In the genomic region with DNA sequence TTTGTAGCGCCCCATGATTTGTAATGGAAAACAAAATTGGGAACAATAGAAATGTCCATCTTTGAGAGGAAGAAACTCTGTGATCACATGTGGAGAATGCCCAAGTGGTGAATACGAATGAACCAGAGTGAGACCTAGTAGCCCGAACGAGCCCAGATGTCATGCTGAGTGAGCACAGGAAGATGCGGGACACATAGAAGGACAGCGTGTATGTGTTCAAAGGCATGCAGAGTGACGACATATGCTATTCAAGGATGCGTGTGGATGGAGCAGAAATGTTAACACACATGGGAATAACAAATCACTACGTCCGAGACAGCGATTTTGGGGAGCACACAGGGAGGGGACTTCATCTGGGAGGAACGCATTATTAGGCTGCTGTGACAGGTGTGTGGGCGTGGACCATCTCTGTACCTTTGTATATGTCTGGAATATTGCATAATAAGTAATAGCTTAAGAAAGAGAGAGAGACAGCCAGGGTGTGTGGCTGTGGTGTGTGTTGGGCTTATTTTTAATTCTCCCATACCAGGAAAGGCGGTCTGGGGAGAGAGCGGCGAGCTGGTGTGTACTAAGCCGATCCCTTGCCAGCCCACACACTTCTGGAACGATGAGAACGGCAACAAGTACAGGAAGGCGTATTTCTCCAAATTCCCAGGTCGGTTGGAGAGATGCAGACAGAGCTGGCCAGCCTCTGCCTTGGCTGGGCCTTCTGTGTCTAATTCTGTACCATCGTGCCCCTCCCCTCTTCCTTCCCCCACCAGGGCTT, we compare ENCODE assay signal across 24 cellular contexts. TPM values are rescaled to one million over a fixed set of nuclear protein-coding genes. Genes with fewer than 3 reads are reported as not detected.
DNase-seq lines count a peak whose midpoint lies in the region; ATAC-seq and TF ChIP-seq lines count a peak whose summit lies in the region.
"Had no signal": no experiment of that assay in that cellular context is flagged by ENCODE, and none has a peak within 500 bp of the region (broad histone marks: within the 10 kb centered on the region; RNA-seq: fewer than 3 reads in every experiment).

No MANE protein-coding gene starts in this region.

- intact Hi-C loops in ascending aorta (cut with DNase I): no loop called here
- intact Hi-C loops in Right ventricle myocardium superior (cut with DNase I): no loop called here
- intact Hi-C loops in activated T-helper 1 cell treated with anti-CD3 and anti-CD28 coated beads, Interleukin-12 subunit alpha, Interleukin-12 subunit beta, Interleukin-2, Interleukin-4 antibody, amounts not matched to agents 30 ng/mL and 10 ng/mL and 1 ng/mL, durations not matched to agents 14 hours and 24 hours and 36 hours (cut with micrococcal nuclease): no loop called here

- H3K4me3 ChIP-seq in ascending aorta: peak overlapping the region in 1 of 2 donors; percentile 32
- H3K4me3 ChIP-seq in HAP-1: no peak overlapping the region
- H3K4me3 ChIP-seq: body of pancreas, left lung, tibial nerve had no signal

- no peaks in the 10 kb centered on the region for H3K27me3 ChIP-seq in ascending aorta
- no peaks in the 10 kb centered on the region for H3K27me3 ChIP-seq in HAP-1 (ENCODE audit: low read depth)
- H3K27me3 ChIP-seq: body of pancreas, left lung, tibial nerve had no signal

- H3K27me3 Mint-ChIP-seq in activated T-helper 1 cell treated with anti-CD3 and anti-CD28 coated beads, Interleukin-12 subunit alpha, Interleukin-12 subunit beta, Interleukin-2, Interleukin-4 antibody, amounts not matched to agents 30 ng/mL and 10 ng/mL and 1 ng/mL, durations not matched to agents 14 hours and 24 hours and 36 hours (ENCODE audit: insufficient read depth): no peaks in the 10 kb centered on the region
- H3K27me3 Mint-ChIP-seq: naive thymus-derived CD8-positive, alpha-beta T cell; stimulated activated naive CD8-positive, alpha-beta T cell treated with anti-CD3 and anti-CD28 coated beads, Interleukin-15, Interleukin-2, amounts not matched to agents 100 ng/mL and 50 ng/mL, for 24 hours had no signal

- in situ Hi-C loops in HAP-1 (cut with MboI; ENCODE audit: low sequenced_read_pairs): no loop called here

- DNase-seq in ascending aorta (ENCODE audit: low spot score in 2 of 2): peak in 1 of 2 donors; percentile 15
- no peak for DNase-seq in Right ventricle myocardium superior
- peak; percentile 71 for DNase-seq in occipital lobe (lab: John Stamatoyannopoulos, UW)
- no peak for DNase-seq in NCI-H1694 treated with DMSO at 0.1 percent for 48 hours (lab: John Stamatoyannopoulos, UW)
- no peak for DNase-seq in HAP-1 (ENCODE audit: low spot score in 2 of 2)
- DNase-seq in activated T-helper 1 cell treated with anti-CD3 and anti-CD28 coated beads, Interleukin-12 subunit alpha, Interleukin-12 subunit beta, Interleukin-2, Interleukin-4 antibody, amounts not matched to agents 30 ng/mL and 10 ng/mL and 1 ng/mL, durations not matched to agents 14 hours and 24 hours and 36 hours (ENCODE audit: low spot score): no peak
- DNase-seq: activated CD4-positive, alpha-beta T cell treated with anti-CD3 and anti-CD28 coated beads, Interleukin-2, amount 50 U/mL, for 4 hours; activated T-cell treated with anti-CD3 and anti-CD28 coated beads, Interleukin-2, amount 50 U/mL, for 48 hours; body of pancreas; Kasumi-1; left lung; naive thymus-derived CD8-positive, alpha-beta T cell; NCI-H1417 treated with DMSO at 0.1 percent for 48 hours; NCI-H2081 treated with DMSO at 0.1 percent for 48 hours; PC-3; retina; stimulated activated CD4-positive, alpha-beta T cell treated with anti-CD3 and anti-CD28 coated beads, Interleukin-1b, Interleukin-23, amount 100 ng/mL, for 48 hours; T-helper 2 cell had no signal

- no peaks in the 10 kb centered on the region for H3K9me3 Mint-ChIP-seq in activated T-helper 1 cell treated with anti-CD3 and anti-CD28 coated beads, Interleukin-12 subunit alpha, Interleukin-12 subunit beta, Interleukin-2, Interleukin-4 antibody, amounts not matched to agents 30 ng/mL and 10 ng/mL and 1 ng/mL, durations not matched to agents 14 hours and 24 hours and 36 hours
- H3K9me3 Mint-ChIP-seq: naive thymus-derived CD8-positive, alpha-beta T cell; stimulated activated naive CD8-positive, alpha-beta T cell treated with anti-CD3 and anti-CD28 coated beads, Interleukin-15, Interleukin-2, amounts not matched to agents 100 ng/mL and 50 ng/mL, for 24 hours had no signal

- H3K9me3 ChIP-seq in ascending aorta (no peaks in the 10 kb centered on the region), HAP-1 (no peaks in the 10 kb centered on the region)
- H3K9me3 ChIP-seq: body of pancreas, left lung, tibial nerve had no signal

- H3K27ac ChIP-seq in ascending aorta (peak overlapping the region; percentile 50 to 59), temporal lobe (ENCODE audit: low read depth, low read length) (peak overlapping the region; percentile 82)
- H3K27ac ChIP-seq: body of pancreas, left lung, tibial nerve had no signal

- TF ChIP-seq CTCF in ascending aorta (IDR thresholded peaks at IDR 0.05): no peak

- H3K4me1 Mint-ChIP-seq in activated T-helper 1 cell treated with anti-CD3 and anti-CD28 coated beads, Interleukin-12 subunit alpha, Interleukin-12 subunit beta, Interleukin-2, Interleukin-4 antibody, amounts not matched to agents 30 ng/mL and 10 ng/mL and 1 ng/mL, durations not matched to agents 14 hours and 24 hours and 36 hours (ENCODE audit: low read depth): no peaks in the 10 kb centered on the region

- H3K36me3 ChIP-seq in ascending aorta (peaks cover 0 to 13% of the 10 kb centered on the region in 2 donors), HAP-1 (replicated peaks) (peaks cover 11% of the 10 kb centered on the region; the same call in 1 of the 2 replicates)

- H3K4me3 Mint-ChIP-seq in activated T-helper 1 cell treated with anti-CD3 and anti-CD28 coated beads, Interleukin-12 subunit alpha, Interleukin-12 subunit beta, Interleukin-2, Interleukin-4 antibody, amounts not matched to agents 30 ng/mL and 10 ng/mL and 1 ng/mL, durations not matched to agents 14 hours and 24 hours and 36 hours: no peak overlapping the region
- H3K4me3 Mint-ChIP-seq: naive thymus-derived CD8-positive, alpha-beta T cell; stimulated activated naive CD8-positive, alpha-beta T cell treated with anti-CD3 and anti-CD28 coated beads, Interleukin-15, Interleukin-2, amounts not matched to agents 100 ng/mL and 50 ng/mL, for 24 hours had no signal

- ATAC-seq in Right ventricle myocardium superior (ENCODE audit: poor library complexity) (peak; percentile 86), GM21526 (IDR thresholded peaks at IDR 0.05; ENCODE audit: low FRiP score, unreplicated experiment) (no peak)
- ATAC-seq: activated CD4-positive, CD25-positive, alpha-beta regulatory T cell treated with anti-CD3 and anti-CD28 coated beads, Interleukin-2, amount 50 U/mL, for 24 hours; body of pancreas; left lung; naive thymus-derived CD8-positive, alpha-beta T cell; PC-3; SK-N-SH treated with all-trans-retinoic acid at 6 μM for 48 hours had no signal

- H3K4me1 ChIP-seq in ascending aorta (no peaks in the 10 kb centered on the region), HAP-1 (no peaks in the 10 kb centered on the region)
- H3K4me1 ChIP-seq: tibial nerve had no signal

- peaks cover 4% of the 10 kb centered on the region for H3K36me3 Mint-ChIP-seq in activated T-helper 1 cell treated with anti-CD3 and anti-CD28 coated beads, Interleukin-12 subunit alpha, Interleukin-12 subunit beta, Interleukin-2, Interleukin-4 antibody, amounts not matched to agents 30 ng/mL and 10 ng/mL and 1 ng/mL, durations not matched to agents 14 hours and 24 hours and 36 hours (ENCODE audit: low read depth)

- no peak overlapping the region for H3K27ac Mint-ChIP-seq in activated T-helper 1 cell treated with anti-CD3 and anti-CD28 coated beads, Interleukin-12 subunit alpha, Interleukin-12 subunit beta, Interleukin-2, Interleukin-4 antibody, amounts not matched to agents 30 ng/mL and 10 ng/mL and 1 ng/mL, durations not matched to agents 14 hours and 24 hours and 36 hours
- H3K27ac Mint-ChIP-seq: stimulated activated naive CD8-positive, alpha-beta T cell treated with anti-CD3 and anti-CD28 coated beads, Interleukin-15, Interleukin-2, amounts not matched to agents 100 ng/mL and 50 ng/mL, for 24 hours had no signal

RNA-seq across cellular contexts. Expression of a gene that starts 57.2 kb away (rescaled TPM):
- total RNA-seq in ascending aorta (1.1 TPM), Right ventricle myocardium superior (6.1 TPM), occipital lobe (102 TPM), temporal lobe (58.0 TPM)
- not detected in 2 replicates for total RNA-seq in activated T-helper 1 cell treated with anti-CD3 and anti-CD28 coated beads, Interleukin-12 subunit alpha, Interleukin-12 subunit beta, Interleukin-2, Interleukin-4 antibody, amounts not matched to agents 30 ng/mL and 10 ng/mL and 1 ng/mL, durations not matched to agents 14 hours and 24 hours and 36 hours
- total RNA-seq: naive thymus-derived CD8-positive, alpha-beta T cell; PC-3 had no signal
